Comparison of ENCODE assay signal across 30 cellular contexts in the genomic region with DNA sequence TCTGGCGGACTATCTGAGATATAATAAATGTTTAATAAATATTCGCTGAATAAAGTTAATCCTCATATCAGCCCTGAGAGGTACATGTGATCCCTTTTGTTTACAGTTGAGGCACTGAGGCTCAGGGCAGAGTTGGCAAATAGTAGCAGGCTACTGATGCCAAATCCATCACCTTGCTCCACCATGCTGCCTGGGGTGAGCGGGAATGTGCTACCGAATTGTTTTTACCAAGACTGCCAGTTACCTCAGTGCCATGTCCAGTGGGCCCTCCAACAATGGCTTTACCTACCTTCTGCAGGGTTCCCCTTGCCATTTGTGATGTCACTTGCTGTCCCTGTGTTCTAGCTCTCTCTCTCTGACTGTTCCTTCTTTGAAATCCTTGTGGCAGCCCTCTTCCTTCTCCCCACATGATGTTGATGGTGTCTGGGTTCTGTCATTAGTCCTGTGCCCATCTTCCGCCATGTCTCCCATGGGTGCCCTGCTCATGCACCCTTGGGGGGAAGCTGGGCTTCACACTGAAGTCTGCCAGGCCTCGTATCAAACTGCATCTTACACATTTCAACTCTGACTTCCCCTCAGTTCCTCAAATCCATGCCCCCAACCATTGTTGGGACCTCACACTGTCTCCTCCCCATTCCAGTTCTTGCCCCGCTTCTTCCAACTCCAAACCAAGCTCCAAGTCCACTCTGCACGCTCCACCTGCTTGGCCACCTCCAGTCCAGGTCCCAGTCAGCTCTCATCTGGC. TPM values are rescaled to one million over a fixed set of nuclear protein-coding genes. Genes with fewer than 3 reads are reported as not detected.
"Had no signal": no experiment of that assay in that cellular context is flagged by ENCODE, and none has a peak within 500 bp of the region (broad histone marks: within the 10 kb centered on the region; RNA-seq: fewer than 3 reads in every experiment).

No MANE protein-coding gene starts in this region.

- H3K9me3 Mint-ChIP-seq: activated naive CD4-positive, alpha-beta T cell treated with anti-CD3 and anti-CD28 coated beads, Interleukin-2, amount 10 ng/mL, durations not matched to agents 7 days and 5 days; activated naive CD8-positive, alpha-beta T cell treated with anti-CD3 and anti-CD28 coated beads, Interleukin-2, amount 10 ng/mL, durations not matched to agents 7 days and 5 days; activated T-cell treated with anti-CD3 and anti-CD28 coated beads, Interleukin-2, amount 50 U/mL, for 72 hours; activated T-helper 2 cell treated with anti-CD3 and anti-CD28 coated beads, Interferon-gamma antibody, Interleukin-2, Interleukin-4, amounts not matched to agents 10 μg/mL and 5 μg/mL and 100 μg/mL, durations not matched to agents 14 hours and 24 hours and 36 hours; WTC11 had no signal

- H3K27ac ChIP-seq: adrenal gland, KMS-11, Peyer's patch, RWPE1 had no signal

- H3K27me3 ChIP-seq: adrenal gland, MG63, Peyer's patch had no signal

- H3K9me3 ChIP-seq: adrenal gland, MG63, Peyer's patch had no signal

- ATAC-seq: activated CD8-positive, alpha-beta T cell treated with anti-CD3 and anti-CD28 coated beads, Interleukin-2, amount 10 ng/mL, durations not matched to agents 7 days and 5 days; activated T-cell treated with anti-CD3 and anti-CD28 coated beads, Interleukin-2, amount 50 U/mL, for 72 hours; T-helper 17 cell; WTC11 had no signal

- H3K36me3 Mint-ChIP-seq: activated naive CD4-positive, alpha-beta T cell treated with anti-CD3 and anti-CD28 coated beads, Interleukin-2, amount 10 ng/mL, durations not matched to agents 7 days and 5 days; activated naive CD8-positive, alpha-beta T cell treated with anti-CD3 and anti-CD28 coated beads, Interleukin-2, amount 10 ng/mL, durations not matched to agents 7 days and 5 days; WTC11 had no signal

- H3K27ac Mint-ChIP-seq: activated CD8-positive, alpha-beta T cell treated with anti-CD3 and anti-CD28 coated beads, Interleukin-2, amount 10 ng/mL, durations not matched to agents 7 days and 5 days; activated naive CD4-positive, alpha-beta T cell treated with anti-CD3 and anti-CD28 coated beads, Interleukin-2, amount 10 ng/mL, durations not matched to agents 7 days and 5 days; activated naive CD8-positive, alpha-beta T cell treated with anti-CD3 and anti-CD28 coated beads, Interleukin-2, amount 10 ng/mL, durations not matched to agents 7 days and 5 days; activated T-cell treated with anti-CD3 and anti-CD28 coated beads, Interleukin-2, amount 50 U/mL, for 72 hours; activated T-helper 2 cell treated with anti-CD3 and anti-CD28 coated beads, Interferon-gamma antibody, Interleukin-2, Interleukin-4, amounts not matched to agents 10 μg/mL and 5 μg/mL and 100 μg/mL, durations not matched to agents 14 hours and 24 hours and 36 hours; T-helper 17 cell; WTC11 had no signal

- H3K4me1 Mint-ChIP-seq: activated naive CD4-positive, alpha-beta T cell treated with anti-CD3 and anti-CD28 coated beads, Interleukin-2, amount 10 ng/mL, durations not matched to agents 7 days and 5 days; activated naive CD8-positive, alpha-beta T cell treated with anti-CD3 and anti-CD28 coated beads, Interleukin-2, amount 10 ng/mL, durations not matched to agents 7 days and 5 days had no signal

- H3K4me3 ChIP-seq: adrenal gland, MG63, Peyer's patch had no signal

- H3K36me3 ChIP-seq: adrenal gland, MG63, Peyer's patch had no signal

- H3K4me1 ChIP-seq: adrenal gland, Peyer's patch had no signal

- H3K4me3 Mint-ChIP-seq: activated CD8-positive, alpha-beta T cell treated with anti-CD3 and anti-CD28 coated beads, Interleukin-2, amount 10 ng/mL, durations not matched to agents 7 days and 5 days; activated naive CD4-positive, alpha-beta T cell treated with anti-CD3 and anti-CD28 coated beads, Interleukin-2, amount 10 ng/mL, durations not matched to agents 7 days and 5 days; activated naive CD8-positive, alpha-beta T cell treated with anti-CD3 and anti-CD28 coated beads, Interleukin-2, amount 10 ng/mL, durations not matched to agents 7 days and 5 days; activated T-cell treated with anti-CD3 and anti-CD28 coated beads, Interleukin-2, amount 50 U/mL, for 72 hours; T-helper 17 cell; WTC11 had no signal

- DNase-seq: activated CD4-positive, alpha-beta T cell treated with anti-CD3 and anti-CD28 coated beads for 48 hours; activated CD4-positive, alpha-beta T cell treated with anti-CD3 and anti-CD28 coated beads, Interleukin-2, amount 50 U/mL, for 4 hours; activated CD4-positive, CD25-positive, alpha-beta regulatory T cell treated with anti-CD3 and anti-CD28 coated beads, Interleukin-2, amount 50 U/mL, for 72 hours; activated CD8-positive, alpha-beta T cell treated with anti-CD3 and anti-CD28 coated beads, Interleukin-2, amount 10 ng/mL, durations not matched to agents 7 days and 5 days; activated gamma-delta T cell treated with Interleukin-2 at 50 U/mL for 16 hours; activated naive CD4-positive, alpha-beta T cell treated with anti-CD3 and anti-CD28 coated beads, Interleukin-2, amount 10 ng/mL, durations not matched to agents 7 days and 5 days; activated naive CD8-positive, alpha-beta T cell treated with anti-CD3 and anti-CD28 coated beads, Interleukin-2, amount 10 ng/mL, durations not matched to agents 7 days and 5 days; activated T-cell treated with anti-CD3 and anti-CD28 coated beads, Interleukin-2, amount 50 U/mL, for 72 hours; anterior cingulate cortex; caudate nucleus; MG63; MV-4-11; NCI-H1092 treated with DMSO at 0.1 percent for 48 hours; NCI-H1417 treated with DMSO at 0.1 percent for 48 hours; NCI-H1694; NCI-H2029; NCI-H2107; NCI-H2171 treated with DMSO at 0.1 percent for 48 hours; NCI-H226; NCI-H510A; NCI-H69; Peyer's patch; SIG-M5; T-helper 17 cell; T-helper 9 cell had no signal

RNA-seq across cellular contexts. Expression of a gene that starts 35.4 kb away (rescaled TPM):
- total RNA-seq: activated CD8-positive, alpha-beta T cell treated with anti-CD3 and anti-CD28 coated beads, Interleukin-2, amount 10 ng/mL, durations not matched to agents 7 days and 5 days; activated naive CD8-positive, alpha-beta T cell treated with anti-CD3 and anti-CD28 coated beads, Interleukin-2, amount 10 ng/mL, durations not matched to agents 7 days and 5 days; activated T-helper 2 cell treated with anti-CD3 and anti-CD28 coated beads, Interferon-gamma antibody, Interleukin-2, Interleukin-4, amounts not matched to agents 10 μg/mL and 5 μg/mL and 100 μg/mL, durations not matched to agents 14 hours and 24 hours and 36 hours had no signal
